13 cellular contexts compared by ENCODE assay signal in genomic region chr11:123129920-123130319, GRCh38.
DNase-seq lines count a peak whose midpoint lies in the region; TF ChIP-seq lines count a peak whose summit lies in the region.
"Had no signal": no experiment of that assay in that cellular context is flagged by ENCODE, and none has a peak within 500 bp of the region (broad histone marks: within the 10 kb centered on the region; RNA-seq: fewer than 3 reads in every experiment).

No MANE protein-coding gene starts in this region.

- H3K4me1 ChIP-seq in ACC112 (ENCODE audit: control insufficient read depth, insufficient read depth, low read length, unreplicated experiment) (peaks cover 34% of the 10 kb centered on the region), muscle layer of duodenum (ENCODE audit: control insufficient read depth in 1 of 2, insufficient read depth in 2 of 2, low read length in 2 of 2) (peaks cover 0 to 14% of the 10 kb centered on the region in 2 donors)

- no peaks in the 10 kb centered on the region for H3K9me3 ChIP-seq in muscle layer of duodenum (ENCODE audit: control insufficient read depth in 1 of 2, low read length in 2 of 2)
- H3K9me3 ChIP-seq: heart left ventricle had no signal

- H3K4me3 ChIP-seq in ACC112 (ENCODE audit: low read depth, low read length) = peak overlapping the region; percentile 24; the same call in 1 of the 2 replicates
- H3K4me3 ChIP-seq in choroid plexus epithelial cell (ENCODE audit: low read depth, low read length) = no peak overlapping the region
- H3K4me3 ChIP-seq in muscle layer of duodenum (ENCODE audit: low read depth in 1 of 2, low read length in 2 of 2) = no peak overlapping the region
- H3K4me3 ChIP-seq: heart left ventricle had no signal

- H3K36me3 ChIP-seq in ACC112 (ENCODE audit: insufficient read depth, low read length) (no peaks in the 10 kb centered on the region), muscle layer of duodenum (ENCODE audit: control insufficient read depth in 1 of 2, insufficient read depth in 2 of 2, low read length in 2 of 2) (peaks cover 0 to 5% of the 10 kb centered on the region in 2 donors)
- H3K36me3 ChIP-seq: heart left ventricle had no signal

- peak overlapping the region; percentile 33 for H2AFZ ChIP-seq in ACC112 (ENCODE audit: low read length, unreplicated experiment)

- peak; percentile 86 for DNase-seq in M059J (ENCODE audit: low read depth)
- peak; percentile 67 for DNase-seq in choroid plexus epithelial cell (ENCODE audit: low read depth)
- no peak for DNase-seq in iPS-NIHi11 (ENCODE audit: low spot score)
- no peak for DNase-seq in hippocampal formation (lab: John Stamatoyannopoulos, UW)
- DNase-seq in mucosa of gallbladder (ENCODE audit: low spot score) = no peak
- no peak for DNase-seq in NK-92 treated with Interleukin-12 subunit alpha and Interleukin-12 subunit beta, amount 100 ng/mL, for 24 hours (lab: John Stamatoyannopoulos, UW)
- DNase-seq: activated T-cell treated with anti-CD3 and anti-CD28 coated beads, Interleukin-2, amount 50 U/mL, for 48 hours; cerebellar nuclear complex; heart left ventricle; midbrain; NCI-H187 had no signal

- peaks cover 36% of the 10 kb centered on the region for H3K79me2 ChIP-seq in ACC112 (ENCODE audit: control insufficient read depth, insufficient read depth, low read length, unreplicated experiment)

- H3K27ac ChIP-seq in ACC112 (ENCODE audit: low read depth, low read length) (peak overlapping the region; percentile 86), muscle layer of duodenum (ENCODE audit: low read length) (peak overlapping the region; percentile 34)

- H3K27me3 ChIP-seq in ACC112 (ENCODE audit: insufficient read depth, low read length) (no peaks in the 10 kb centered on the region), muscle layer of duodenum (ENCODE audit: low read depth, low read length) (no peaks in the 10 kb centered on the region)

- TF ChIP-seq CTCF in choroid plexus epithelial cell (conservative IDR thresholded peaks at IDR 0.05; ENCODE audit: low read depth, low read length) = no peak

Comparison
In these comparisons a context has a peak if more than half of its experiments do, and no peak if none do; other contexts are left out.
1. DNase-seq: peak in M059J (single experiment) and choroid plexus epithelial cell (single experiment); none in iPS-NIHi11 (single experiment), hippocampal formation (0 of 2), mucosa of gallbladder (single experiment) and NK-92 treated with Interleukin-12 subunit alpha and Interleukin-12 subunit beta, amount 100 ng/mL, for 24 hours (single experiment).